In the genomic region with DNA sequence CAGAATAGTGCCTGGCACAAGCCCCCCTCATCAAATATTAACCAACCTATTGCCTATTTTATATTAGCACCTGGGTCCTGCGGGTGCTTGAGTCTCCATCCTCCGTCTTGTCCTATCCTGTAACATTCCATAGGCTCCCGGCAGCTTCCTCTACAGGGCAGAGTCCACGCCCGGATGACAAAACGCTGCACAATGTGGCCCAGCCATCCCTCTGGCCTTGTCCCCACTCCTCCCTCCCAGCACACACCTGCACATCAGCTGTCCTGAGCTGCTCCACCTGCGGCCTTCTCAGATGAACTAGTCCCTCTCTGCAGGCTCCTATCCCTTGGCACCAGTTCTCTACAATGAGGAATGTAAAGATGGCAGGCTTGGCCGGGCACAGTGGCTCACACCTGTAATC, we compare ENCODE assay signal across 28 cellular contexts.
"Had no signal": no experiment of that assay in that cellular context is flagged by ENCODE, and none has a peak within 500 bp of the region (broad histone marks: within the 10 kb centered on the region; RNA-seq: fewer than 3 reads in every experiment).

No MANE protein-coding gene starts in this region.

- H3K4me1 ChIP-seq: colonic mucosa, foreskin keratinocyte, gastroesophageal sphincter, heart left ventricle, left lung, parathyroid adenoma, sigmoid colon, stomach, tibial artery, upper lobe of right lung, uterus had no signal

- H3K4me3 Mint-ChIP-seq: effector memory CD8-positive, alpha-beta T cell; mesothelial cell of epicardium; naive B cell; natural killer cell treated with Interleukin-12 subunit alpha and Interleukin-12 subunit beta and Interleukin-15 and Interleukin-18, amount 100 ng/mL, for 72 hours; neural crest cell; stimulated activated effector memory CD8-positive, alpha-beta T cell treated with anti-CD3 and anti-CD28 coated beads, Interleukin-12 subunit alpha, Interleukin-12 subunit beta, amount 100 ng/mL, for 72 hours had no signal

- H3K27ac Mint-ChIP-seq: mesothelial cell of epicardium; natural killer cell treated with Interleukin-12 subunit alpha and Interleukin-12 subunit beta and Interleukin-15 and Interleukin-18, amount 100 ng/mL, for 72 hours; progenitor cell of endocrine pancreas; stimulated activated effector memory CD8-positive, alpha-beta T cell treated with anti-CD3 and anti-CD28 coated beads, Interleukin-12 subunit alpha, Interleukin-12 subunit beta, amount 100 ng/mL, for 72 hours had no signal

- H3K36me3 ChIP-seq: colonic mucosa, gastroesophageal sphincter, heart left ventricle, left lung, neutrophil, sigmoid colon, stomach, tibial artery, upper lobe of right lung, uterus had no signal

- DNase-seq: colonic mucosa; dermis blood vessel endothelial cell; effector memory CD8-positive, alpha-beta T cell; foreskin keratinocyte; heart left ventricle; left cardiac atrium; left lung; mesenchymal stem cell; mucosa of descending colon; naive B cell; sigmoid colon; stimulated activated CD4-positive, alpha-beta T cell treated with anti-CD3 and anti-CD28 coated beads, Interleukin-2, amount 100 ng/mL, for 24 hours; stimulated activated CD4-positive, alpha-beta T cell treated with anti-CD3 and anti-CD28 coated beads, Interleukin-4, amount 100 ng/mL, for 24 hours; stimulated activated naive CD4-positive, alpha-beta T cell treated with Interleukin-2 at 50 U/mL for 16 hours; stomach; tibial artery; upper lobe of right lung; uterus had no signal

- H3K4me3 ChIP-seq: colonic mucosa, gastroesophageal sphincter, heart left ventricle, hepatocyte, left lung, mucosa of descending colon, sigmoid colon, stomach, tibial artery, upper lobe of right lung, uterus had no signal

- H3K9me3 ChIP-seq: colonic mucosa, left lung, mucosa of descending colon, neutrophil, upper lobe of right lung, uterus had no signal

- H3K27me3 ChIP-seq: colonic mucosa, gastroesophageal sphincter, hepatocyte, left lung, neutrophil, sigmoid colon, tibial artery, upper lobe of right lung, uterus had no signal

- H3K27ac ChIP-seq: colonic mucosa, epithelial cell of prostate, foreskin keratinocyte, gastroesophageal sphincter, heart left ventricle, hepatocyte, left lung, neutrophil, parathyroid adenoma, sigmoid colon, stomach, tibial artery, upper lobe of right lung, uterus had no signal

- H3K9me3 Mint-ChIP-seq: natural killer cell treated with Interleukin-12 subunit alpha and Interleukin-12 subunit beta and Interleukin-15 and Interleukin-18, amount 100 ng/mL, for 72 hours; neural crest cell; stimulated activated effector memory CD8-positive, alpha-beta T cell treated with anti-CD3 and anti-CD28 coated beads, Interleukin-12 subunit alpha, Interleukin-12 subunit beta, amount 100 ng/mL, for 72 hours had no signal

- H3K4me1 Mint-ChIP-seq: mesothelial cell of epicardium; naive B cell; stimulated activated effector memory CD8-positive, alpha-beta T cell treated with anti-CD3 and anti-CD28 coated beads, Interleukin-12 subunit alpha, Interleukin-12 subunit beta, amount 100 ng/mL, for 72 hours had no signal

- H3K27me3 Mint-ChIP-seq: natural killer cell treated with Interleukin-12 subunit alpha and Interleukin-12 subunit beta and Interleukin-15 and Interleukin-18, amount 100 ng/mL, for 72 hours had no signal

- H3K36me3 Mint-ChIP-seq: mesothelial cell of epicardium; naive B cell; natural killer cell treated with Interleukin-12 subunit alpha and Interleukin-12 subunit beta and Interleukin-15 and Interleukin-18, amount 100 ng/mL, for 72 hours; stimulated activated effector memory CD8-positive, alpha-beta T cell treated with anti-CD3 and anti-CD28 coated beads, Interleukin-12 subunit alpha, Interleukin-12 subunit beta, amount 100 ng/mL, for 72 hours had no signal
